11 cellular contexts compared by ENCODE assay signal in genomic region chr6:142903806-142904205, GRCh38. TPM values are rescaled to one million over a fixed set of nuclear protein-coding genes. Genes with fewer than 3 reads are reported as not detected.
DNase-seq lines count a peak whose midpoint lies in the region; TF ChIP-seq lines count a peak whose summit lies in the region.
"Had no signal": no experiment of that assay in that cellular context is flagged by ENCODE, and none has a peak within 500 bp of the region (broad histone marks: within the 10 kb centered on the region; RNA-seq: fewer than 3 reads in every experiment).

No MANE protein-coding gene starts in this region.

- TF ChIP-seq CTCF in fibroblast of pulmonary artery (IDR thresholded peaks at IDR 0.05; ENCODE audit: low read length, missing control alignments) (no peak), BE2C (IDR thresholded peaks at IDR 0.05; ENCODE audit: low read depth, low read length) (no peak)

- no peak for DNase-seq in activated naive CD4-positive, alpha-beta T cell treated with anti-CD3 and anti-CD28 coated beads, Interleukin-2, amount 50 U/mL, for 16 hours
- DNase-seq in activated CD4-positive, alpha-beta memory T cell treated with anti-CD3 and anti-CD28 coated beads for 36 hours: peak; percentile 32
- DNase-seq in fibroblast of pulmonary artery (ENCODE audit: low read depth): peak; percentile 24
- DNase-seq in NCI-H526 (lab: John Stamatoyannopoulos, UW): no peak
- no peak for DNase-seq in middle frontal gyrus (ENCODE audit: extremely low spot score, low spot score)
- DNase-seq in NCI-H345 treated with DMSO at 0.1 percent for 48 hours (lab: John Stamatoyannopoulos, UW; ENCODE audit: unreplicated experiment): no peak
- no peak for DNase-seq in BE2C
- DNase-seq: hypothalamus, NCI-H69 had no signal

- H3K9me3 ChIP-seq in BE2C: no peaks in the 10 kb centered on the region

- peaks cover 7% of the 10 kb centered on the region for H3K9me3 Mint-ChIP-seq in activated naive CD4-positive, alpha-beta T cell treated with anti-CD3 and anti-CD28 coated beads, Interleukin-2, amount 50 U/mL, for 24 hours
- no peaks in the 10 kb centered on the region for H3K9me3 Mint-ChIP-seq in activated CD4-positive, alpha-beta memory T cell treated with anti-CD3 and anti-CD28 coated beads for 36 hours
- H3K9me3 Mint-ChIP-seq: dendritic cell treated with granulocyte-macrophage colony-stimulating factor and Interleukin-4, amounts not matched to agents 40 ng/mL and 50 ng/mL, for 4 days had no signal

- POLR2A ChIA-PET in activated CD4-positive, alpha-beta memory T cell treated with anti-CD3 and anti-CD28 coated beads for 36 hours (lab: Charles Lee): interaction anchor here (0.6 to 1.0 kb wide), 5 partner anchors 12 to 51 kb away, joined by 3 to 4 read pairs (median 4); no protein-coding TSS in a partner anchor

- H3K4me1 Mint-ChIP-seq in activated naive CD4-positive, alpha-beta T cell treated with anti-CD3 and anti-CD28 coated beads, Interleukin-2, amount 50 U/mL, for 24 hours: peaks cover 23% of the 10 kb centered on the region
- H3K4me1 Mint-ChIP-seq in activated CD4-positive, alpha-beta memory T cell treated with anti-CD3 and anti-CD28 coated beads for 36 hours (ENCODE audit: low read depth): peaks cover 70% of the 10 kb centered on the region

- peak overlapping the region; percentile 94 for H3K27ac Mint-ChIP-seq in activated naive CD4-positive, alpha-beta T cell treated with anti-CD3 and anti-CD28 coated beads, Interleukin-2, amount 50 U/mL, for 24 hours
- H3K27ac Mint-ChIP-seq in activated CD4-positive, alpha-beta memory T cell treated with anti-CD3 and anti-CD28 coated beads for 36 hours: peak overlapping the region; percentile 87

- intact Hi-C loops in activated CD4-positive, alpha-beta memory T cell treated with anti-CD3 and anti-CD28 coated beads for 36 hours (cut with micrococcal nuclease): loop anchor here (5.0 kb wide), 1 partner anchor 158 kb away; the partner anchor contains the start of gene AIG1

- no peaks in the 10 kb centered on the region for H3K36me3 ChIP-seq in BE2C

- H3K4me3 Mint-ChIP-seq in activated naive CD4-positive, alpha-beta T cell treated with anti-CD3 and anti-CD28 coated beads, Interleukin-2, amount 50 U/mL, for 24 hours: peak overlapping the region; percentile 79
- H3K4me3 Mint-ChIP-seq in activated CD4-positive, alpha-beta memory T cell treated with anti-CD3 and anti-CD28 coated beads for 36 hours: peak overlapping the region; percentile 37
- H3K4me3 Mint-ChIP-seq: dendritic cell treated with granulocyte-macrophage colony-stimulating factor and Interleukin-4, amounts not matched to agents 40 ng/mL and 50 ng/mL, for 4 days had no signal

- peaks cover 9% of the 10 kb centered on the region for H3K27me3 ChIP-seq in BE2C

- no peaks in the 10 kb centered on the region for H3K4me1 ChIP-seq in BE2C

- no peak overlapping the region for H3K4me3 ChIP-seq in fibroblast of pulmonary artery (replicated peaks; ENCODE audit: low read depth, low read length)
- H3K4me3 ChIP-seq in BE2C (ENCODE audit: low read depth, low read length): no peak overlapping the region

- CTCF ChIA-PET in activated CD4-positive, alpha-beta memory T cell treated with anti-CD3 and anti-CD28 coated beads for 36 hours (lab: Charles Lee): interaction anchor here (0.6 to 2.0 kb wide), 2 partner anchors 9 to 61 kb away, joined by 3 to 7 read pairs; no protein-coding TSS in a partner anchor

- H3K36me3 Mint-ChIP-seq in activated naive CD4-positive, alpha-beta T cell treated with anti-CD3 and anti-CD28 coated beads, Interleukin-2, amount 50 U/mL, for 24 hours: peaks cover 16% of the 10 kb centered on the region
- H3K36me3 Mint-ChIP-seq in activated CD4-positive, alpha-beta memory T cell treated with anti-CD3 and anti-CD28 coated beads for 36 hours: peaks cover 5% of the 10 kb centered on the region

- no peaks in the 10 kb centered on the region for H3K27me3 Mint-ChIP-seq in activated naive CD4-positive, alpha-beta T cell treated with anti-CD3 and anti-CD28 coated beads, Interleukin-2, amount 50 U/mL, for 24 hours
- no peaks in the 10 kb centered on the region for H3K27me3 Mint-ChIP-seq in activated CD4-positive, alpha-beta memory T cell treated with anti-CD3 and anti-CD28 coated beads for 36 hours
- H3K27me3 Mint-ChIP-seq: dendritic cell treated with granulocyte-macrophage colony-stimulating factor and Interleukin-4, amounts not matched to agents 40 ng/mL and 50 ng/mL, for 4 days had no signal

RNA-seq across cellular contexts. Expression of gene HIVEP2, which starts 41.2 kb away (rescaled TPM):
- total RNA-seq in activated CD4-positive, alpha-beta memory T cell treated with anti-CD3 and anti-CD28 coated beads for 36 hours: 10 to 100 TPM; 24.3 to 25.1 TPM
- 0.51 TPM for polyA plus RNA-seq in BE2C (2012; ENCODE audit: insufficient read depth, insufficient read length, low read depth)

Comparison
In these comparisons a context has a peak if more than half of its experiments do, and no peak if none do; other contexts are left out.
1. DNase-seq: peak in activated CD4-positive, alpha-beta memory T cell treated with anti-CD3 and anti-CD28 coated beads for 36 hours (single experiment) and fibroblast of pulmonary artery (single experiment); none in activated naive CD4-positive, alpha-beta T cell treated with anti-CD3 and anti-CD28 coated beads, Interleukin-2, amount 50 U/mL, for 16 hours (single experiment), NCI-H526 (0 of 2), middle frontal gyrus (single experiment), NCI-H345 treated with DMSO at 0.1 percent for 48 hours (single experiment) and BE2C (single experiment).